2 cellular contexts compared by ENCODE assay signal in the genomic region with DNA sequence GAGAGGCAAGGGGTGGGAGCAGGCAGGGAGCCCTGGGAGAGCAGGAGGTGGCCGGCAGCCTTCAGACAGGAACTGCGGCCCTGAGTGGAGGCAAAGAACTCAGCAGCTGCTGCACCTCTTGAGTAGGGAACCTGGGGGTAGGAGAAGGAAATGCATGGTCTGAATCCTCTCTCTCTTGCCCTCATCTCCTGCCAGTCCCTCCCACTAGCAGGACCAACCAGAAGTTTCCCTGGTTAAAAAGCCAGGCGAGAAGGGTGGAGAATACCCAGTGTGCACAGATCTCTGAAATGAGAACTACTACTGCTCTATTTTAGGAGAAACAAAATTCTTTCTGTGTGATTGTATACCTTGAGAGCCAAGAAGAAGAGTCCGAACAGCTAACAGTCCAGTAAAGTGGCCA.
TF ChIP-seq lines count a peak whose summit lies in the region.

No MANE protein-coding gene starts in this region.

TF ChIP-seq in HEK293T, 16 proteins besides CTCF, POLR2A, EP300 and RAD21:
- TF ChIP-seq ARNT (IDR thresholded peaks at IDR 0.05) (no peak), FOXA1 (IDR thresholded peaks at IDR 0.05) (no peak), L3MBTL2 (conservative IDR thresholded peaks at IDR 0.05) (no peak), LEF1 (IDR thresholded peaks at IDR 0.05; ENCODE audit: borderline replicate concordance) (no peak), HDGF (IDR thresholded peaks at IDR 0.05; ENCODE audit: borderline replicate concordance) (no peak), FOXM1 (IDR thresholded peaks at IDR 0.05; ENCODE audit: borderline replicate concordance) (no peak), SP1 (IDR thresholded peaks at IDR 0.05) (no peak), NFRKB (IDR thresholded peaks at IDR 0.05) (no peak), TARDBP (IDR thresholded peaks at IDR 0.05) (no peak), FOXK2 (IDR thresholded peaks at IDR 0.05) (no peak), CTBP1 (IDR thresholded peaks at IDR 0.05; ENCODE audit: borderline replicate concordance) (no peak), BHLHE40 (IDR thresholded peaks at IDR 0.05; ENCODE audit: borderline replicate concordance) (no peak), SUZ12 (IDR thresholded peaks at IDR 0.05) (no peak), ELF4 (IDR thresholded peaks at IDR 0.05) (no peak), ZNF384 (IDR thresholded peaks at IDR 0.05) (no peak)
- TF ChIP-seq, protein P1, sequence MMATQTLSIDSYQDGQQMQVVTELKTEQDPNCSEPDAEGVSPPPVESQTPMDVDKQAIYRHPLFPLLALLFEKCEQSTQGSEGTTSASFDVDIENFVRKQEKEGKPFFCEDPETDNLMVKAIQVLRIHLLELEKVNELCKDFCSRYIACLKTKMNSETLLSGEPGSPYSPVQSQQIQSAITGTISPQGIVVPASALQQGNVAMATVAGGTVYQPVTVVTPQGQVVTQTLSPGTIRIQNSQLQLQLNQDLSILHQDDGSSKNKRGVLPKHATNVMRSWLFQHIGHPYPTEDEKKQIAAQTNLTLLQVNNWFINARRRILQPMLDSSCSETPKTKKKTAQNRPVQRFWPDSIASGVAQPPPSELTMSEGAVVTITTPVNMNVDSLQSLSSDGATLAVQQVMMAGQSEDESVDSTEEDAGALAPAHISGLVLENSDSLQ (IDR thresholded peaks at IDR 0.05), result no peak

TF ChIP-seq in GM12878, 131 proteins besides CTCF, POLR2A, EP300 and RAD21:
- TF ChIP-seq SREBF1 (IDR thresholded peaks at IDR 0.05; ENCODE audit: low read length) (no peak), GABPA (IDR thresholded peaks at IDR 0.05; ENCODE audit: low read depth) (no peak), MYC (IDR thresholded peaks at IDR 0.05; ENCODE audit: insufficient read depth, insufficient read length, insufficient replicate concordance, low read length, severe bottlenecking) (no peak)
- TF ChIP-seq, protein P2, sequence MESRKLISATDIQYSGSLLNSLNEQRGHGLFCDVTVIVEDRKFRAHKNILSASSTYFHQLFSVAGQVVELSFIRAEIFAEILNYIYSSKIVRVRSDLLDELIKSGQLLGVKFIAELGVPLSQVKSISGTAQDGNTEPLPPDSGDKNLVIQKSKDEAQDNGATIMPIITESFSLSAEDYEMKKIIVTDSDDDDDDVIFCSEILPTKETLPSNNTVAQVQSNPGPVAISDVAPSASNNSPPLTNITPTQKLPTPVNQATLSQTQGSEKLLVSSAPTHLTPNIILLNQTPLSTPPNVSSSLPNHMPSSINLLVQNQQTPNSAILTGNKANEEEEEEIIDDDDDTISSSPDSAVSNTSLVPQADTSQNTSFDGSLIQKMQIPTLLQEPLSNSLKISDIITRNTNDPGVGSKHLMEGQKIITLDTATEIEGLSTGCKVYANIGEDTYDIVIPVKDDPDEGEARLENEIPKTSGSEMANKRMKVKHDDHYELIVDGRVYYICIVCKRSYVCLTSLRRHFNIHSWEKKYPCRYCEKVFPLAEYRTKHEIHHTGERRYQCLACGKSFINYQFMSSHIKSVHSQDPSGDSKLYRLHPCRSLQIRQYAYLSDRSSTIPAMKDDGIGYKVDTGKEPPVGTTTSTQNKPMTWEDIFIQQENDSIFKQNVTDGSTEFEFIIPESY (IDR thresholded peaks at IDR 0.05), result no peak
- TF ChIP-seq, protein P3, sequence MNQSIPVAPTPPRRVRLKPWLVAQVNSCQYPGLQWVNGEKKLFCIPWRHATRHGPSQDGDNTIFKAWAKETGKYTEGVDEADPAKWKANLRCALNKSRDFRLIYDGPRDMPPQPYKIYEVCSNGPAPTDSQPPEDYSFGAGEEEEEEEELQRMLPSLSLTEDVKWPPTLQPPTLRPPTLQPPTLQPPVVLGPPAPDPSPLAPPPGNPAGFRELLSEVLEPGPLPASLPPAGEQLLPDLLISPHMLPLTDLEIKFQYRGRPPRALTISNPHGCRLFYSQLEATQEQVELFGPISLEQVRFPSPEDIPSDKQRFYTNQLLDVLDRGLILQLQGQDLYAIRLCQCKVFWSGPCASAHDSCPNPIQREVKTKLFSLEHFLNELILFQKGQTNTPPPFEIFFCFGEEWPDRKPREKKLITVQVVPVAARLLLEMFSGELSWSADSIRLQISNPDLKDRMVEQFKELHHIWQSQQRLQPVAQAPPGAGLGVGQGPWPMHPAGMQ (IDR thresholded peaks at IDR 0.05; ENCODE audit: borderline replicate concordance), result no peak
- TF ChIP-seq, protein P4, sequence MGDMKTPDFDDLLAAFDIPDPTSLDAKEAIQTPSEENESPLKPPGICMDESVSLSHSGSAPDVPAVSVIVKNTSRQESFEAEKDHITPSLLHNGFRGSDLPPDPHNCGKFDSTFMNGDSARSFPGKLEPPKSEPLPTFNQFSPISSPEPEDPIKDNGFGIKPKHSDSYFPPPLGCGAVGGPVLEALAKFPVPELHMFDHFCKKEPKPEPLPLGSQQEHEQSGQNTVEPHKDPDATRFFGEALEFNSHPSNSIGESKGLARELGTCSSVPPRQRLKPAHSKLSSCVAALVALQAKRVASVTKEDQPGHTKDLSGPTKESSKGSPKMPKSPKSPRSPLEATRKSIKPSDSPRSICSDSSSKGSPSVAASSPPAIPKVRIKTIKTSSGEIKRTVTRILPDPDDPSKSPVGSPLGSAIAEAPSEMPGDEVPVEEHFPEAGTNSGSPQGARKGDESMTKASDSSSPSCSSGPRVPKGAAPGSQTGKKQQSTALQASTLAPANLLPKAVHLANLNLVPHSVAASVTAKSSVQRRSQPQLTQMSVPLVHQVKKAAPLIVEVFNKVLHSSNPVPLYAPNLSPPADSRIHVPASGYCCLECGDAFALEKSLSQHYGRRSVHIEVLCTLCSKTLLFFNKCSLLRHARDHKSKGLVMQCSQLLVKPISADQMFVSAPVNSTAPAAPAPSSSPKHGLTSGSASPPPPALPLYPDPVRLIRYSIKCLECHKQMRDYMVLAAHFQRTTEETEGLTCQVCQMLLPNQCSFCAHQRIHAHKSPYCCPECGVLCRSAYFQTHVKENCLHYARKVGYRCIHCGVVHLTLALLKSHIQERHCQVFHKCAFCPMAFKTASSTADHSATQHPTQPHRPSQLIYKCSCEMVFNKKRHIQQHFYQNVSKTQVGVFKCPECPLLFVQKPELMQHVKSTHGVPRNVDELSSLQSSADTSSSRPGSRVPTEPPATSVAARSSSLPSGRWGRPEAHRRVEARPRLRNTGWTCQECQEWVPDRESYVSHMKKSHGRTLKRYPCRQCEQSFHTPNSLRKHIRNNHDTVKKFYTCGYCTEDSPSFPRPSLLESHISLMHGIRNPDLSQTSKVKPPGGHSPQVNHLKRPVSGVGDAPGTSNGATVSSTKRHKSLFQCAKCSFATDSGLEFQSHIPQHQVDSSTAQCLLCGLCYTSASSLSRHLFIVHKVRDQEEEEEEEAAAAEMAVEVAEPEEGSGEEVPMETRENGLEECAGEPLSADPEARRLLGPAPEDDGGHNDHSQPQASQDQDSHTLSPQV (IDR thresholded peaks at IDR 0.05), result no peak
